ENCODE assay signal across 18 cellular contexts in genomic region chr4:143921160-143921559, GRCh38. TPM values are rescaled to one million over a fixed set of nuclear protein-coding genes. Genes with fewer than 3 reads are reported as not detected.
"Had no signal": no experiment of that assay in that cellular context is flagged by ENCODE, and none has a peak within 500 bp of the region (broad histone marks: within the 10 kb centered on the region; RNA-seq: fewer than 3 reads in every experiment).

No MANE protein-coding gene starts in this region.

- DNase-seq: activated CD4-positive, alpha-beta memory T cell treated with anti-CD3 and anti-CD28 coated beads, Interleukin-2, amount 10 ng/mL, durations not matched to agents 7 days and 5 days; brain microvascular endothelial cell; cerebellar nuclear complex; effector memory CD8-positive, alpha-beta T cell; erythroblast; mammary epithelial cell; ovary; SIG-M5; stimulated activated CD4-positive, alpha-beta T cell treated with anti-CD3 and anti-CD28 coated beads, Interleukin-4, amount 100 ng/mL, for 1 hour; stimulated activated CD8-positive, alpha-beta memory T cell treated with anti-CD3 and anti-CD28 coated beads, Interleukin-4, amount 100 ng/mL, for 48 hours; SW 1271; thyroid gland had no signal

- ATAC-seq: effector memory CD8-positive, alpha-beta T cell; left lobe of liver had no signal

- H3K4me1 Mint-ChIP-seq: activated CD4-positive, alpha-beta memory T cell treated with anti-CD3 and anti-CD28 coated beads, Interleukin-2, amount 10 ng/mL, durations not matched to agents 7 days and 5 days; activated naive CD4-positive, alpha-beta T cell treated with anti-CD3 and anti-CD28 coated beads, Interleukin-2, amount 50 U/mL, for 24 hours had no signal

- H3K36me3 Mint-ChIP-seq: activated naive CD4-positive, alpha-beta T cell treated with anti-CD3 and anti-CD28 coated beads, Interleukin-2, amount 50 U/mL, for 24 hours; neural progenitor cell had no signal

- H3K9me3 Mint-ChIP-seq: activated CD4-positive, alpha-beta memory T cell treated with anti-CD3 and anti-CD28 coated beads, Interleukin-2, amount 10 ng/mL, durations not matched to agents 7 days and 5 days; activated naive CD4-positive, alpha-beta T cell treated with anti-CD3 and anti-CD28 coated beads, Interleukin-2, amount 50 U/mL, for 24 hours; dendritic cell treated with granulocyte-macrophage colony-stimulating factor and Interleukin-4, amounts not matched to agents 40 ng/mL and 50 ng/mL, for 4 days; neural progenitor cell; T-helper 2 cell treated with Interferon-gamma antibody and Interleukin-4, amounts not matched to agents 5 μg/mL and 100 μg/mL, for 36 hours had no signal

- H3K4me3 Mint-ChIP-seq: activated CD4-positive, alpha-beta memory T cell treated with anti-CD3 and anti-CD28 coated beads, Interleukin-2, amount 10 ng/mL, durations not matched to agents 7 days and 5 days; activated naive CD4-positive, alpha-beta T cell treated with anti-CD3 and anti-CD28 coated beads, Interleukin-2, amount 50 U/mL, for 24 hours; dendritic cell treated with granulocyte-macrophage colony-stimulating factor and Interleukin-4, amounts not matched to agents 40 ng/mL and 50 ng/mL, for 4 days; effector memory CD8-positive, alpha-beta T cell; neural progenitor cell; T-helper 2 cell treated with Interferon-gamma antibody and Interleukin-4, amounts not matched to agents 5 μg/mL and 100 μg/mL, for 36 hours had no signal

- H3K27me3 Mint-ChIP-seq: activated CD4-positive, alpha-beta memory T cell treated with anti-CD3 and anti-CD28 coated beads, Interleukin-2, amount 10 ng/mL, durations not matched to agents 7 days and 5 days; activated naive CD4-positive, alpha-beta T cell treated with anti-CD3 and anti-CD28 coated beads, Interleukin-2, amount 50 U/mL, for 24 hours; dendritic cell treated with granulocyte-macrophage colony-stimulating factor and Interleukin-4, amounts not matched to agents 40 ng/mL and 50 ng/mL, for 4 days; effector memory CD8-positive, alpha-beta T cell had no signal

- H3K27ac Mint-ChIP-seq: activated CD4-positive, alpha-beta memory T cell treated with anti-CD3 and anti-CD28 coated beads, Interleukin-2, amount 10 ng/mL, durations not matched to agents 7 days and 5 days; activated naive CD4-positive, alpha-beta T cell treated with anti-CD3 and anti-CD28 coated beads, Interleukin-2, amount 50 U/mL, for 24 hours; activated T-helper 2 cell treated with anti-CD3 and anti-CD28 coated beads, Interferon-gamma antibody, Interleukin-2, Interleukin-4, amounts not matched to agents 10 μg/mL and 5 μg/mL and 100 μg/mL, durations not matched to agents 14 hours and 24 hours and 36 hours; dendritic cell treated with granulocyte-macrophage colony-stimulating factor and Interleukin-4, amounts not matched to agents 40 ng/mL and 50 ng/mL, for 4 days; effector memory CD8-positive, alpha-beta T cell; neural progenitor cell; T-helper 2 cell treated with Interferon-gamma antibody and Interleukin-4, amounts not matched to agents 5 μg/mL and 100 μg/mL, for 36 hours had no signal

RNA-seq across cellular contexts. Expression of gene GYPE, which starts 15.8 kb away (rescaled TPM):
- total RNA-seq: left lobe of liver, mammary epithelial cell, ovary had no signal
- polyA plus RNA-seq: mammary epithelial cell had no signal
